Comparison of ENCODE assay signal across 7 cellular contexts in the genomic region with DNA sequence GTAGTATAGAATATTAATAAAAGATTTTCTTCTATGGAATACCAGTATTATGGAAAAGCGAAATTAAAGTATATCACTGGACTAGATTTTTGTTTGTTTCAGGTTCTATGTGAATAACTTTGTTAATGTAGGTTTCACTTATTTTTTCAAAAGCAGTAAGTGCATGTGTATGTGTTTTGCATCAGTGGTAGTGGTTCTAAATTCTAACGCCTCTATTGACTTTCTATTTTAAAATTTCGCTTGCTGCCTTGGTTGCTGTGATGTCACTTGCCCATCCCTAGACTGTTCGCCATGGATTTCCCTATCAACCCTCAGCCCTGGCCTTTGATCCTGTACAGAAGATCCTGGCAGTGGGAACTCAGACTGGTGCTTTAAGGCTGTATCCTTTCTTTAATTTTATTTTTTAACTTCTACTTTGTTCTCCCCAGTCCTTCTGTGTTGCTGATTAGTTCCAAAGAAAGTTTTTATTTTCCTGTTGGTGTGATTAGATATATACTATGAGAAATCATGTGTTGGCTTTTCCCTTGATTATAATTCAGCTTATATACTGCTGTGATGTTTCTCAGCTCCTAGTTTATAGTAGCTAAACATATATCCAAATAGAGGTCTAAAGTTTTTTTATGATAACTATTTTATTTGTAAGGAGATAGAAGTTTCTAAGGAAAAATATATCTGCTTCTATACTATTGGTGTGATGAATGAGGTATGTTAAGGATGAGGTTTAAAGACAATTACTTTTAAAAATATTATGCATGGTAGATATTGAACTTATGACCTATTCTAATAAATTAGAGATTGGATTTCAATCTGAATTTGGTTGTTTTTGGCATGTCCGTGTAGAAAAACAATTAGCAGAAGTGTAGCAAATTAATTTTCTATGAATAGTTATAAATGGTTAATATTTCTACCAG. TPM values are rescaled to one million over a fixed set of nuclear protein-coding genes. Genes with fewer than 3 reads are reported as not detected.
DNase-seq lines count a peak whose midpoint lies in the region; ATAC-seq and TF ChIP-seq lines count a peak whose summit lies in the region.

No MANE protein-coding gene starts in this region.

- TF ChIP-seq CTCF in astrocyte of the spinal cord (IDR thresholded peaks at IDR 0.05; ENCODE audit: low read depth, low read length), result no peak
- no peak for TF ChIP-seq CTCF in GM20000 (IDR thresholded peaks at IDR 0.05; ENCODE audit: extremely low read depth, missing control alignments)

- no peak for ATAC-seq in HG03457 (IDR thresholded peaks at IDR 0.05; ENCODE audit: unreplicated experiment)

- H3K9me3 ChIP-seq in mesodermal cell (ENCODE audit: control insufficient read depth, low read length), result no peaks in the 10 kb centered on the region

- H3K27ac ChIP-seq in mesodermal cell (ENCODE audit: low read depth, low read length, severe bottlenecking), result no peak overlapping the region

- in situ Hi-C loops in astrocyte of the spinal cord (cut with HindIII; ENCODE audit: low sequenced_read_pairs), result no loop called here

- DNase-seq in ELR (ENCODE audit: low read depth) (peak; percentile 38), NAMALWA (ENCODE audit: low spot score) (peak; percentile 5), astrocyte of the spinal cord (ENCODE audit: low read depth, low spot score) (no peak), GM20000 (ENCODE audit: low spot score) (no peak), middle frontal gyrus (ENCODE audit: extremely low spot score, low spot score) (no peak)

- H3K4me1 ChIP-seq in mesodermal cell (ENCODE audit: control insufficient read depth, insufficient read depth, low read length, poor library complexity, severe bottlenecking), result no peaks in the 10 kb centered on the region

- peak overlapping the region; percentile 89 for H3K4me3 ChIP-seq in astrocyte of the spinal cord (ENCODE audit: low read depth, low read length)
- peak overlapping the region; percentile 71 for H3K4me3 ChIP-seq in mesodermal cell (ENCODE audit: extremely low read depth, insufficient read depth, low read length, poor library complexity, severe bottlenecking)

- WGBS in mesodermal cell (ENCODE audit: insufficient coverage in 2 of 2), 2 experiments, result 68 to 100% methylated on average over 1 to 3 of the region's 5 CpGs

- peaks cover 6% of the 10 kb centered on the region for H3K36me3 ChIP-seq in mesodermal cell (ENCODE audit: control insufficient read depth, insufficient read depth, low read length)

RNA-seq across cellular contexts. Expression of a gene that starts 1.7 kb away (rescaled TPM):
- 10.9 TPM for polyA plus RNA-seq in mesodermal cell (2013, experiment 1 of 2)
- polyA plus RNA-seq in mesodermal cell (2013, experiment 2 of 2), result 8.9 TPM

Comparison
In these comparisons a context has a peak if more than half of its experiments do, and no peak if none do; other contexts are left out.
1. DNase-seq: peak in ELR (single experiment) and NAMALWA (single experiment); none in astrocyte of the spinal cord (single experiment), GM20000 (single experiment) and middle frontal gyrus (single experiment).